7 cellular contexts compared by ENCODE assay signal in the genomic region with DNA sequence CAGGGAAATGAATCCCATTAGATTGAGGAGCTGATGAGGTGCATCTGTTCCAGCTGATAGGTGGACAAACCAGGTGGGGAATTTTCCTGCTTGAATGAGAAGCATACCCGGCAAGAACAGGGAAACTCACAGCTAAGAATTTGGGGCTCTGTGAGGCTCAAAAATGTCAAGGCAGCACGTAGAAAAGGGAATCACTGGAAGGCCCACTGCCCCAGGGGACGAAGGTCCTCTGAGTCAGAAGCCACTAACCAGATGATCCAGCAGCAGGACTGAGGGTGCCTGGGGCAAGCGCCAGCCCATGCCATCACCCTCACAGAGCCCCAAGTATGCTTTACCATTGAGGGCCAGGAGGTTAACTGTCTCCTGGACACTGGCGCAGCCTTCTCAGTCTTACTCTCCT. TPM values are rescaled to one million over a fixed set of nuclear protein-coding genes. Genes with fewer than 3 reads are reported as not detected.
"Had no signal": no experiment of that assay in that cellular context is flagged by ENCODE, and none has a peak within 500 bp of the region (broad histone marks: within the 10 kb centered on the region; RNA-seq: fewer than 3 reads in every experiment).

No MANE protein-coding gene starts in this region.

RNA-seq across cellular contexts. Expression of gene SERPINA7, which starts 37.9 kb away (rescaled TPM):
- total RNA-seq: GM23248, GM23338, H1, H4, H7, H9, HFFc6 had no signal
- polyA plus RNA-seq: GM23248, GM23338, H1 had no signal
